Comparison of ENCODE assay signal across 16 cellular contexts in the genomic region with DNA sequence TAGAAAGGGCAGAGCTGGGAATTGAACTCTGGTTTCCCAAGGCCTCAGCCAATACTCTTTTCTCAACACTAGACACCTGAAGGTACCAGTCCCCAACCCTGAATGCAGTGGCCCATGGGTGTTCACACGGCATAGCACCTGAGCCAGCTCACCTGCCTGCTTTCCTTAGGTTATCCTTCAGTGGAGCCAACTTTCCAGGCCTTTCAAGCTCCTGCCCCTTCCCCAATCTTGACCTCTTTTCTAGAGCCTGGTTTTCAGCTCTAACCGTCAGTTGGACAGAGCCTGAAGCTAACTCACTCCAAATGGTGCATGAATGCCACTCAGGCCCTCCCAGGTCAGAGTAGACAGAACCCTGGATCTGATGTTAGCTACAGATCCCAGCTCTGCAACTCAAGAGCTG.
DNase-seq lines count a peak whose midpoint lies in the region; ATAC-seq, FAIRE-seq and TF ChIP-seq lines count a peak whose summit lies in the region.
"Had no signal": no experiment of that assay in that cellular context is flagged by ENCODE, and none has a peak within 500 bp of the region (broad histone marks: within the 10 kb centered on the region; RNA-seq: fewer than 3 reads in every experiment).

No MANE protein-coding gene starts in this region.

- no peak overlapping the region for H3K18ac ChIP-seq in IMR-90 (ENCODE audit: low read depth, low read length)
- H3K18ac ChIP-seq in trophoblast cell (ENCODE audit: low read length), result peak overlapping the region; percentile 11

- no peak overlapping the region for H2BK15ac ChIP-seq in IMR-90 (ENCODE audit: low read depth, low read length)

- TF ChIP-seq POLR2A in A549 (IDR thresholded peaks at IDR 0.05; ENCODE audit: low read length), result no peak
- no peak for TF ChIP-seq POLR2A in IMR-90 (IDR thresholded peaks at IDR 0.05; ENCODE audit: low read depth, low read length)

- dilution Hi-C loops in IMR-90 (cut with HindIII; ENCODE audit: low sequenced_read_pairs, unreplicated experiment), result no loop called here

- no TSS peak for BruUV-seq in IMR-90 (replicated peaks; lab: Mats Ljungman, UMichigan)

- H3K79me1 ChIP-seq in IMR-90 (ENCODE audit: low read depth in 1 of 2, low read length in 2 of 2), result no peaks in the 10 kb centered on the region
- H3K79me1 ChIP-seq in trophoblast cell (ENCODE audit: low read length), result peaks cover 6% of the 10 kb centered on the region

- H3K4me1 ChIP-seq in A549 (peaks cover 45% of the 10 kb centered on the region), IMR-90 (ENCODE audit: control insufficient read depth, insufficient read depth, low read length) (peaks cover under 1% of the 10 kb centered on the region; the same call in 1 of the 2 replicates), trophoblast cell (ENCODE audit: control insufficient read depth in 1 of 2, insufficient read depth in 2 of 2, low read length in 2 of 2) (peaks cover 8 to 10% of the 10 kb centered on the region in 2 experiments)
- H3K4me1 ChIP-seq: BE2C had no signal

- H3K9ac ChIP-seq in IMR-90 (ENCODE audit: low read depth, low read length), result no peak overlapping the region
- no peak overlapping the region for H3K9ac ChIP-seq in trophoblast cell (ENCODE audit: low read length)
- H3K9ac ChIP-seq: GM23248 had no signal

- H3K56ac ChIP-seq in IMR-90 (ENCODE audit: extremely low read depth, insufficient read depth, low read length), result no peak overlapping the region

- peaks cover 16% of the 10 kb centered on the region for H3K27me3 ChIP-seq in IMR-90 (ENCODE audit: control insufficient read depth, insufficient read depth, low read length)
- no peaks in the 10 kb centered on the region for H3K27me3 ChIP-seq in trophoblast cell (ENCODE audit: insufficient read depth, low read length)
- H3K27me3 ChIP-seq: BE2C had no signal

- no peaks in the 10 kb centered on the region for H3K79me2 ChIP-seq in trophoblast cell (ENCODE audit: control insufficient read depth, insufficient read depth, low read length, poor library complexity)

- DNase-seq in A549 (ENCODE audit: low read depth in 1 of 2, low spot score in 1 of 2) (no peak), IMR-90 (no peak), left lobe of liver (ENCODE audit: low spot score) (peak; percentile 14), trophoblast cell (no peak), A172 (ENCODE audit: low spot score) (no peak), Kasumi-1 (lab: John Stamatoyannopoulos, UW) (no peak)
- DNase-seq: BE2C; CD8-positive, alpha-beta memory T cell; DMS53; KG1 had no signal

- FAIRE-seq in A549 (lab: Jason Lieb, UNC), result no peak
- FAIRE-seq: A204.1, H54 had no signal

- CTCF ChIA-PET in A549 (lab: Yijun Ruan, JAX), result interaction anchor here (0.6 to 2.3 kb wide), 16 partner anchors 8 to 896 kb away, joined by 3 to 7 read pairs (median 3); no protein-coding TSS in a partner anchor
- CTCF ChIA-PET in IMR-90 (lab: Yijun Ruan, JAX), result no interaction called here

- H3K9me3 ChIP-seq in A549 (no peaks in the 10 kb centered on the region), IMR-90 (ENCODE audit: control insufficient read depth, insufficient read depth, low read length) (no peaks in the 10 kb centered on the region), trophoblast cell (ENCODE audit: insufficient read depth, low read depth, low read length) (no peaks in the 10 kb centered on the region)
- H3K9me3 ChIP-seq: BE2C had no signal

- no peaks in the 10 kb centered on the region for H3K36me3 ChIP-seq in IMR-90 (ENCODE audit: control insufficient read depth, insufficient read depth, low read length)
- no peaks in the 10 kb centered on the region for H3K36me3 ChIP-seq in trophoblast cell (ENCODE audit: control insufficient read depth in 1 of 2, insufficient read depth in 2 of 2, low read length in 2 of 2)
- H3K36me3 ChIP-seq: BE2C had no signal

- peak overlapping the region; percentile 39; the same call in 1 of the 2 replicates for H3K4ac ChIP-seq in IMR-90 (ENCODE audit: low read depth, low read length)
- H3K4ac ChIP-seq in trophoblast cell (ENCODE audit: low read depth, low read length), result no peak overlapping the region

- H3K14ac ChIP-seq in IMR-90 (replicated peaks; ENCODE audit: low read depth, low read length), result no peak overlapping the region
- peak overlapping the region; percentile 61 for H3K14ac ChIP-seq in trophoblast cell (ENCODE audit: low read length)

- H4K20me1 ChIP-seq in IMR-90 (ENCODE audit: insufficient read depth, low read length), result no peaks in the 10 kb centered on the region

- no peak overlapping the region for H4K12ac ChIP-seq in trophoblast cell (ENCODE audit: low read depth, low read length)

- ATAC-seq in A549 (no peak), IMR-90 (ENCODE audit: low read depth) (no peak), left lobe of liver (no peak), esophagus mucosa (no peak)
- ATAC-seq: HCT116 had no signal

- no peak for TF ChIP-seq RAD21 in A549 (conservative IDR thresholded peaks at IDR 0.05 in 1 of 2, IDR thresholded peaks at IDR 0.05 in 1 of 2)
- TF ChIP-seq RAD21 in IMR-90 (IDR thresholded peaks at IDR 0.05; ENCODE audit: low read length), result no peak

- H2AFZ ChIP-seq in IMR-90 (replicated peaks; ENCODE audit: low read length, poor library complexity), result no peak overlapping the region
- H2AFZ ChIP-seq in trophoblast cell (ENCODE audit: insufficient read depth, low read length, poor library complexity), result no peak overlapping the region
- H2AFZ ChIP-seq: GM23248 had no signal

- no peak overlapping the region for H3K23ac ChIP-seq in IMR-90 (ENCODE audit: low read depth, low read length)
- H3K23ac ChIP-seq in trophoblast cell (ENCODE audit: low read length), result no peak overlapping the region

- 90% methylated on average over 2 of the region's 2 CpGs for whole genome bisulfite sequencing in A549 (ENCODE audit: missing lambda C conversion rate)
- 90% methylated on average over 2 of the region's 2 CpGs; no CpG with 5 or more reads in 1 of the 2 experiments for WGBS in IMR-90 (ENCODE audit: extremely low coverage in 2 of 2, insufficient read length in 1 of 2), 2 experiments
- WGBS in trophoblast cell (ENCODE audit: extremely low coverage, insufficient coverage, insufficient read length), result no CpG with 5 or more reads among the region's 2 CpGs

- H3K4me2 ChIP-seq in A549, result peak overlapping the region; percentile 6; the same call in 1 of the 3 replicates
- no peak overlapping the region for H3K4me2 ChIP-seq in IMR-90 (ENCODE audit: low read depth, low read length)
- H3K4me2 ChIP-seq in trophoblast cell (ENCODE audit: low read length), result no peak overlapping the region

- intact Hi-C loops in IMR-90 (cut with micrococcal nuclease), result no loop called here

- no peak for TF ChIP-seq CTCF in A549 (IDR thresholded peaks at IDR 0.05)
- TF ChIP-seq CTCF in IMR-90 (conservative IDR thresholded peaks at IDR 0.05; ENCODE audit: low read depth, low read length), result no peak

- H2AK5ac ChIP-seq in IMR-90 (ENCODE audit: low read depth, low read length) (no peak overlapping the region), trophoblast cell (ENCODE audit: low read length) (no peak overlapping the region)

- H2AK9ac ChIP-seq in IMR-90 (replicated peaks; ENCODE audit: low read depth, low read length, poor library complexity), result no peak overlapping the region

- peak overlapping the region; percentile 69 for H2BK12ac ChIP-seq in trophoblast cell (ENCODE audit: low read length)

- H2BK120ac ChIP-seq in IMR-90 (ENCODE audit: low read depth, low read length) (no peak overlapping the region), trophoblast cell (ENCODE audit: insufficient read depth, low read length, poor library complexity) (no peak overlapping the region)

- in situ Hi-C loops in IMR-90 (cut with MboI; ENCODE audit: low sequenced_read_pairs), result no loop called here

- H3K4me3 ChIP-seq in A549, result no peak overlapping the region
- H3K4me3 ChIP-seq in IMR-90 (ENCODE audit: insufficient read depth, low read depth, low read length), result no peak overlapping the region
- H3K4me3 ChIP-seq in trophoblast cell (ENCODE audit: low read depth, low read length), result no peak overlapping the region
- H3K4me3 ChIP-seq: GM23248 had no signal

- POLR2A ChIA-PET in A549 (lab: Yijun Ruan, JAX) (no interaction called here), IMR-90 (lab: Charles Lee; ENCODE audit: unreplicated experiment) (no interaction called here)

- H3K9me1 ChIP-seq in IMR-90 (ENCODE audit: insufficient read depth, low read length), result peaks cover 6% of the 10 kb centered on the region

- no peak overlapping the region for H2BK5ac ChIP-seq in IMR-90 (ENCODE audit: low read depth, low read length, poor library complexity, severe bottlenecking)
- no peak overlapping the region for H2BK5ac ChIP-seq in trophoblast cell (ENCODE audit: low read depth, low read length, poor library complexity)

- no peak overlapping the region; the same call in 1 of the 2 replicates for H2BK20ac ChIP-seq in IMR-90 (ENCODE audit: low read depth, low read length)

- H4K5ac ChIP-seq in IMR-90 (ENCODE audit: low read depth, low read length), result no peak overlapping the region

- H4K91ac ChIP-seq in IMR-90 (ENCODE audit: insufficient read depth, low read depth, low read length), result 0 out of 2 replicates have a peak overlapping the region, but pooled peaks have one; percentile 0
- H4K91ac ChIP-seq in trophoblast cell (ENCODE audit: low read depth, low read length), result peak overlapping the region; percentile 50

- no peak for TF ChIP-seq EP300 in A549 (IDR thresholded peaks at IDR 0.05)

- H3K27ac ChIP-seq in A549, result peak overlapping the region; percentile 68 to 74
- H3K27ac ChIP-seq in IMR-90 (ENCODE audit: insufficient read depth, low read length), result no peak overlapping the region
- H3K27ac ChIP-seq in trophoblast cell (ENCODE audit: low read depth, low read length), result peak overlapping the region; percentile 51
- H3K27ac ChIP-seq: GM23248, HL-60 had no signal

- H4K8ac ChIP-seq in IMR-90 (ENCODE audit: low read depth in 2 of 2, low read length in 2 of 2) (no peak overlapping the region), trophoblast cell (ENCODE audit: low read depth, low read length) (no peak overlapping the region)

TF ChIP-seq in A549, 52 proteins besides CTCF, POLR2A, EP300 and RAD21 (continues in another document):
- no peak for TF ChIP-seq HDAC2 (IDR thresholded peaks at IDR 0.05)
- TF ChIP-seq ESRRA (IDR thresholded peaks at IDR 0.05; ENCODE audit: borderline replicate concordance, low read length), result no peak
- TF ChIP-seq KDM5A (IDR thresholded peaks at IDR 0.05), result no peak
- no peak for TF ChIP-seq ZFP36 (IDR thresholded peaks at IDR 0.05; ENCODE audit: borderline replicate concordance, partially characterized antibody)
- TF ChIP-seq RNF2 (IDR thresholded peaks at IDR 0.05; ENCODE audit: borderline replicate concordance, low read depth), result no peak
- TF ChIP-seq CHD4 (IDR thresholded peaks at IDR 0.05; ENCODE audit: borderline replicate concordance), result no peak

TF ChIP-seq in IMR-90, 13 proteins besides CTCF, POLR2A, EP300 and RAD21 (continues in another document):
- TF ChIP-seq FOS (IDR thresholded peaks at IDR 0.05; ENCODE audit: low read depth, low read length) (no peak), RFX5 (IDR thresholded peaks at IDR 0.05; ENCODE audit: low read depth, low read length) (no peak), CEBPB (IDR thresholded peaks at IDR 0.05; ENCODE audit: low read depth, low read length) (no peak)
